9 cellular contexts compared by ENCODE assay signal in genomic region chr9:115117999-115118470, GRCh38. TPM values are rescaled to one million over a fixed set of nuclear protein-coding genes. Genes with fewer than 3 reads are reported as not detected.
DNase-seq lines count a peak whose midpoint lies in the region; ATAC-seq and TF ChIP-seq lines count a peak whose summit lies in the region.
"Had no signal": no experiment of that assay in that cellular context is flagged by ENCODE, and none has a peak within 500 bp of the region (broad histone marks: within the 10 kb centered on the region; RNA-seq: fewer than 3 reads in every experiment).

Gene TNC, minus strand, starts transcription at chr9:115118157. Its CDS starts 27,139 bp downstream, at chr9:115091018.

- H3K27ac ChIP-seq in HCT116 (ENCODE audit: low read depth, low read length): no peak within 1 kb of the TSS; the same call in 1 of the 2 replicates

- RAD21 ChIA-PET in HCT116 (lab: Charles Lee; ENCODE audit: low non-redundant PET in 1 of 2, low total read pairs in 2 of 2, uncharacterized antibody in 2 of 2, unreplicated experiment in 2 of 2): no interaction called here

- TF ChIP-seq CTCF in HCT116 (IDR thresholded peaks at IDR 0.05 in 2 of 3, conservative IDR thresholded peaks at IDR 0.05 in 1 of 3; ENCODE audit: borderline replicate concordance in 1 of 3, insufficient read depth in 1 of 3, low read depth in 2 of 3, low read length in 2 of 3) (no peak), foreskin fibroblast (IDR thresholded peaks at IDR 0.05; ENCODE audit: low read depth, low read length) (no peak)

- no peak within 1 kb of the TSS for H3K4me3 Mint-ChIP-seq in activated T-helper 17 cell treated with anti-CD3 and anti-CD28 coated beads, Interleukin-2, amount 50 U/mL, for 72 hours

- no peaks in the 10 kb centered on the region for H3K4me1 Mint-ChIP-seq in activated T-helper 17 cell treated with anti-CD3 and anti-CD28 coated beads, Interleukin-2, amount 50 U/mL, for 72 hours

- DNase-seq in HCT116 (ENCODE audit: low read depth, low spot score) (no peak), SHP77 (lab: John Stamatoyannopoulos, UW) (peak; percentile 64 to 66), foreskin fibroblast (peak; percentile 93 to 97), NAMALWA (ENCODE audit: low spot score) (no peak)

- POLR2A ChIA-PET in HCT116 (lab: Charles Lee): interaction anchor here (0.6 kb wide), 1 partner anchor 890 kb away, joined by 4 read pairs; no protein-coding TSS in a partner anchor

- H3K36me3 ChIP-seq in HCT116 (ENCODE audit: control insufficient read depth in 1 of 2, insufficient read depth in 2 of 2, low read length in 2 of 2) (no peaks in the 10 kb centered on the region), neuron (ENCODE audit: insufficient read depth, low read length) (no peaks in the 10 kb centered on the region)

- H3K27ac Mint-ChIP-seq in activated T-helper 17 cell treated with anti-CD3 and anti-CD28 coated beads, Interleukin-2, amount 50 U/mL, for 72 hours: no peak within 1 kb of the TSS

- H3K4me1 ChIP-seq in HCT116 (ENCODE audit: control insufficient read depth in 1 of 2, insufficient read depth in 2 of 2, low read length in 2 of 2) (peaks cover 8 to 18% of the 10 kb centered on the region in 2 experiments; a peak in 3 of 4 replicates), neuron (ENCODE audit: insufficient read depth, low read length) (peaks cover 14% of the 10 kb centered on the region)

- H4K20me1 ChIP-seq in HCT116 (ENCODE audit: insufficient read depth): no peaks in the 10 kb centered on the region

- H2AFZ ChIP-seq in HCT116 (ENCODE audit: low read depth, low read length, poor library complexity, severe bottlenecking) (peak within 1 kb of the TSS; percentile 75), neuron (ENCODE audit: low read depth, low read length) (peak within 1 kb of the TSS; percentile 66)

- no TSS peak for BruUV-seq in HCT116 (replicated peaks; lab: Mats Ljungman, UMichigan)

- TF ChIP-seq RAD21 in HCT116 (IDR thresholded peaks at IDR 0.05; ENCODE audit: low read depth): no peak

- CTCF ChIA-PET in HCT116 (lab: Charles Lee): interaction anchor here (0.6 kb wide), 1 partner anchor 437 kb away, joined by 4 read pairs; no protein-coding TSS in a partner anchor

- H3K9me3 ChIP-seq in HCT116 (ENCODE audit: control insufficient read depth in 1 of 2, insufficient read depth in 1 of 2, low read depth in 1 of 2, low read length in 2 of 2) (no peaks in the 10 kb centered on the region), neuron (ENCODE audit: low read length) (no peaks in the 10 kb centered on the region)

- peak within 1 kb of the TSS; percentile 23 to 46 for H3K4me3 ChIP-seq in HCT116 (replicated peaks in 1 of 2; ENCODE audit: low read depth in 1 of 2, low read length in 2 of 2)
- H3K4me3 ChIP-seq in foreskin fibroblast (ENCODE audit: low read depth in 1 of 2, low read length in 2 of 2): peak within 1 kb of the TSS; percentile 62 to 66
- H3K4me3 ChIP-seq in neuron (ENCODE audit: low read length): peak within 1 kb of the TSS; percentile 44
- H3K4me3 ChIP-seq: K562 had no signal

- peak; percentile 35 for ATAC-seq in HCT116
- no peak for ATAC-seq in GM21619 (IDR thresholded peaks at IDR 0.05; ENCODE audit: unreplicated experiment)
- ATAC-seq in activated T-helper 17 cell treated with anti-CD3 and anti-CD28 coated beads, Interleukin-2, amount 50 U/mL, for 72 hours (replicated peaks): no peak
- ATAC-seq in HG02938 (IDR thresholded peaks at IDR 0.05; ENCODE audit: unreplicated experiment): no peak

- H3K27me3 Mint-ChIP-seq in activated T-helper 17 cell treated with anti-CD3 and anti-CD28 coated beads, Interleukin-2, amount 50 U/mL, for 72 hours: peaks cover 71% of the 10 kb centered on the region

- no peaks in the 10 kb centered on the region for H3K9me3 Mint-ChIP-seq in activated T-helper 17 cell treated with anti-CD3 and anti-CD28 coated beads, Interleukin-2, amount 50 U/mL, for 72 hours

- no peak within 1 kb of the TSS for H3K9ac ChIP-seq in HCT116 (ENCODE audit: low read length)

- no peaks in the 10 kb centered on the region for H3K79me2 ChIP-seq in HCT116 (ENCODE audit: insufficient read depth, low read length)

- intact Hi-C loops in HCT116 (cut with micrococcal nuclease): no loop called here

- H3K36me3 Mint-ChIP-seq in activated T-helper 17 cell treated with anti-CD3 and anti-CD28 coated beads, Interleukin-2, amount 50 U/mL, for 72 hours (ENCODE audit: low read depth): no peaks in the 10 kb centered on the region

- no peaks in the 10 kb centered on the region for H3K9me2 ChIP-seq in HCT116 (ENCODE audit: insufficient read depth)

- peak within 1 kb of the TSS; percentile 68 for H3K4me2 ChIP-seq in HCT116 (ENCODE audit: low read length)

- TF ChIP-seq POLR2A in HCT116 (IDR thresholded peaks at IDR 0.05; ENCODE audit: borderline replicate concordance, extremely low read depth, insufficient read depth, insufficient read length): no peak

- H3K27me3 ChIP-seq in HCT116 (ENCODE audit: insufficient read depth, low read length): peaks cover 88% of the 10 kb centered on the region
- H3K27me3 ChIP-seq in neuron (ENCODE audit: insufficient read depth, low read length): no peaks in the 10 kb centered on the region

TF ChIP-seq in HCT116, 20 proteins besides CTCF, POLR2A, EP300 and RAD21:
- no peak for TF ChIP-seq CBX3 (IDR thresholded peaks at IDR 0.05; ENCODE audit: low read depth)
- peak; percentile 45; the same call in 1 of the 2 replicates for TF ChIP-seq EZH2phosphoT487 (IDR thresholded peaks at IDR 0.05; ENCODE audit: borderline replicate concordance)
- no peak for TF ChIP-seq ZNF274 (IDR thresholded peaks at IDR 0.05; ENCODE audit: low read depth, low read length)
- no peak for TF ChIP-seq ATF3 (IDR thresholded peaks at IDR 0.05)
TF ChIP-seq in HCT116: peak in this region for 1.

RNA-seq across cellular contexts. Expression of gene TNC, which starts in this region (rescaled TPM):
- total RNA-seq in HCT116 (2021; ENCODE audit: unreplicated experiment): 0.49 TPM
- 0.61 and 0.62 TPM in 2 replicates for polyA plus RNA-seq in HCT116 (2012)
- total RNA-seq in activated T-helper 17 cell treated with anti-CD3 and anti-CD28 coated beads, Interleukin-2, amount 50 U/mL, for 72 hours: not detected
- polyA plus RNA-seq: K562 had no signal

Comparison
In these comparisons a context has a peak if more than half of its experiments do, and no peak if none do; other contexts are left out.
1. Peak in ATAC-seq, H3K4me3 ChIP-seq and H3K4me2 ChIP-seq in HCT116; RNA of the gene not detected or under 1 TPM.
2. DNase-seq: peak in SHP77 (2 of 2) and foreskin fibroblast (2 of 2); none in HCT116 (single experiment) and NAMALWA (single experiment).
3. Peak in every context shown above with its lines, with median percentiles within 50 percentile points of each other: H3K4me3 ChIP-seq.